Comparison of ENCODE assay signal across 26 cellular contexts in the genomic region with DNA sequence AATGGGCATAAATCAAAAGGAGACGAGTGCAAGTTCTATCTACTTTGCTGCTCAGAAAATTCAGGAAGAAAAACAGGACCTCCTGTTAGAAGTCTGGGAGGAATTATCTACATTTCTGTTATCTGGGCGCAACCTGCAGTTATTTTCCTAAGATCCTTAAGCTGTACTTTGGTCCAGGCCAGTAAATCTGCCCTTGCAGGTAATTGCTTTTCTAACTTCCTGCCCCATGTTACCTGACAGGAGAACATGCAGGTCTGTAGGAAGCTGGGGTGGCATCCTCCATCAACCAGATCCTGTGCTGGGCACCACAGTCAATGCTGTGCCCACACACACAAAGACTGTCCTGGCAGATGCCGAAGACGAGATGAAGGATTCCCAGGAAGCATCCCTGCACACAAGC. TPM values are rescaled to one million over a fixed set of nuclear protein-coding genes. Genes with fewer than 3 reads are reported as not detected.
"Had no signal": no experiment of that assay in that cellular context is flagged by ENCODE, and none has a peak within 500 bp of the region (broad histone marks: within the 10 kb centered on the region; RNA-seq: fewer than 3 reads in every experiment).

No MANE protein-coding gene starts in this region.

- DNase-seq: activated CD4-positive, alpha-beta memory T cell treated with anti-CD3 and anti-CD28 coated beads for 36 hours; activated CD4-positive, alpha-beta T cell treated with anti-CD3 and anti-CD28 coated beads, Interleukin-2, amount 10 ng/mL, durations not matched to agents 7 days and 5 days; activated CD4-positive, CD25-positive, alpha-beta regulatory T cell; activated CD8-positive, alpha-beta memory T cell treated with anti-CD3 and anti-CD28 coated beads for 24 hours; activated effector memory CD4-positive, alpha-beta T cell treated with anti-CD3 and anti-CD28 coated beads, Interleukin-2, amount 50 U/mL, for 16 hours; activated naive CD4-positive, alpha-beta T cell treated with Interleukin-2 at 50 U/mL for 16 hours; activated naive CD8-positive, alpha-beta T cell treated with anti-CD3 and anti-CD28 coated beads, Interleukin-2, amount 50 U/mL, for 24 hours; activated T-cell treated with anti-CD3 and anti-CD28 coated beads, Interleukin-2, amount 50 U/mL, for 4 hours; amniotic stem cell; MG63; MV-4-11; NCI-H1092 treated with DMSO at 0.1 percent for 48 hours; NCI-H1417 treated with DMSO at 0.1 percent for 48 hours; NCI-H1694; NCI-H2029 treated with DMSO at 0.1 percent for 48 hours; NCI-H345; NCI-H510A; NCI-H526 treated with DMSO at 0.1 percent for 48 hours; NCI-H82; OCI-M1; RPMI8226; T-cell had no signal

- H3K9ac ChIP-seq: KMS-11 had no signal

- H3K4me3 ChIP-seq: MG63, SK-N-MC had no signal

- H3K9me3 ChIP-seq: MG63 had no signal

- H3K36me3 ChIP-seq: MG63 had no signal

- H3K27ac ChIP-seq: KMS-11, SK-N-MC, VCaP had no signal

- H3K4me2 ChIP-seq: KMS-11 had no signal

RNA-seq across cellular contexts. Expression of a gene that starts 5.7 kb away (rescaled TPM):
- total RNA-seq: activated CD4-positive, alpha-beta memory T cell treated with anti-CD3 and anti-CD28 coated beads for 36 hours; activated CD4-positive, alpha-beta T cell treated with anti-CD3 and anti-CD28 coated beads, Interleukin-2, amount 10 ng/mL, durations not matched to agents 7 days and 5 days; T-helper 2 cell treated with Interferon-gamma antibody and Interleukin-4, amounts not matched to agents 100 ng/mL and 5 ng/mL, for 36 hours had no signal
